In genomic region chr22:22086501-22087158, GRCh38 we compare ENCODE assay signal across 1 cellular context.
TF ChIP-seq lines count a peak whose summit lies in the region.

No MANE protein-coding gene starts in this region.

TF ChIP-seq in IMR-90, 13 proteins besides CTCF, POLR2A, EP300 and RAD21:
- TF ChIP-seq MAFK (IDR thresholded peaks at IDR 0.05; ENCODE audit: low read depth, low read length) (peak; percentile 78), USF2 (IDR thresholded peaks at IDR 0.05; ENCODE audit: low read depth, low read length) (no peak)
